ENCODE assay signal across 8 cellular contexts in the genomic region with DNA sequence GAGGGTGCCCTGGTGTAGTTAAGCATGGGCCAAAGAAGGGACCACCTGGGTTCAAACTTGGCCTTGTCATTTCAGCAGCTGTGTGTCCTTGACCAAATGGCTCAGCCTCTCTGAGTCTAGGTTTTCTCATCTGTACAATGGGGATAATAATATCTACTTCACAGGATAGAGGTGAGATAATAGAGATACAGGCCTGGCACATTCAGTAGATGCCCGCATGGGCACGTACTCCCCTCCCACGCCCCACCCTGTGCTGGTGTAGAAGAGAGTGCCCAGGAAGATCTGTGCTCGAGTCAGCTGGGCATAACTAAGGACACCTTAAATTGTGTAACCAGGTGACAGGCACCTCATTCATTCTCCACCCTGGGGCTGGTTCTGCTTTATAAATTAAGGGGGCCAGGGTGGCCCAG. TPM values are rescaled to one million over a fixed set of nuclear protein-coding genes. Genes with fewer than 3 reads are reported as not detected.
DNase-seq lines count a peak whose midpoint lies in the region; ATAC-seq and TF ChIP-seq lines count a peak whose summit lies in the region.

No MANE protein-coding gene starts in this region.

- peak overlapping the region; percentile 93 for H3K4me3 Mint-ChIP-seq in activated naive CD8-positive, alpha-beta T cell

- H3K36me3 Mint-ChIP-seq in activated naive CD8-positive, alpha-beta T cell: no peaks in the 10 kb centered on the region

- no peak for TF ChIP-seq CTCF in GM10266 (IDR thresholded peaks at IDR 0.05; ENCODE audit: control insufficient read depth, insufficient read depth, low read depth, missing control alignments)

- H3K27ac Mint-ChIP-seq in activated naive CD8-positive, alpha-beta T cell: peak overlapping the region; percentile 99

- no peaks in the 10 kb centered on the region for H3K27me3 Mint-ChIP-seq in activated naive CD8-positive, alpha-beta T cell

- H3K4me1 Mint-ChIP-seq in activated naive CD8-positive, alpha-beta T cell (ENCODE audit: low read depth): peaks cover 66% of the 10 kb centered on the region

- peak; percentile 67 for DNase-seq in stimulated activated CD4-positive, alpha-beta T cell treated with anti-CD3 and anti-CD28 coated beads, Interleukin-15, amount 100 ng/mL, for 24 hours
- DNase-seq in GM10266 (ENCODE audit: extremely low spot score): no peak
- no peak for DNase-seq in activated gamma-delta T cell (lab: John Stamatoyannopoulos, UW)
- no peak for DNase-seq in DMS 273 (lab: John Stamatoyannopoulos, UW; ENCODE audit: unreplicated experiment)
- DNase-seq in SK-N-DZ (ENCODE audit: low spot score): no peak

- H3K9me3 Mint-ChIP-seq in activated naive CD8-positive, alpha-beta T cell (ENCODE audit: low read depth): no peaks in the 10 kb centered on the region

- ATAC-seq in GM18909 (IDR thresholded peaks at IDR 0.05; ENCODE audit: poor library complexity, unreplicated experiment): peak; percentile 21
- ATAC-seq in HG03045 (IDR thresholded peaks at IDR 0.05; ENCODE audit: unreplicated experiment): peak; percentile 10

RNA-seq across cellular contexts. Expression of a gene that starts 8.4 kb away (rescaled TPM):
- 3.0 and 5.5 TPM in 2 replicates for polyA plus RNA-seq in SK-N-DZ (2014; cell fraction: cytosol; rRNA removed)
- polyA plus RNA-seq in SK-N-DZ (2014; cell fraction: nucleus; rRNA removed): 1.7 and 3.6 TPM in 2 replicates

RNA-seq across cellular contexts. Expression of a gene that starts 21.1 kb away (rescaled TPM):
- polyA plus RNA-seq in SK-N-DZ (2014; cell fraction: cytosol; rRNA removed): 11.0 and 14.1 TPM in 2 replicates
- polyA plus RNA-seq in SK-N-DZ (2014; cell fraction: nucleus; rRNA removed): 4.6 and 6.6 TPM in 2 replicates
